ENCODE assay signal across 8 cellular contexts in the genomic region with DNA sequence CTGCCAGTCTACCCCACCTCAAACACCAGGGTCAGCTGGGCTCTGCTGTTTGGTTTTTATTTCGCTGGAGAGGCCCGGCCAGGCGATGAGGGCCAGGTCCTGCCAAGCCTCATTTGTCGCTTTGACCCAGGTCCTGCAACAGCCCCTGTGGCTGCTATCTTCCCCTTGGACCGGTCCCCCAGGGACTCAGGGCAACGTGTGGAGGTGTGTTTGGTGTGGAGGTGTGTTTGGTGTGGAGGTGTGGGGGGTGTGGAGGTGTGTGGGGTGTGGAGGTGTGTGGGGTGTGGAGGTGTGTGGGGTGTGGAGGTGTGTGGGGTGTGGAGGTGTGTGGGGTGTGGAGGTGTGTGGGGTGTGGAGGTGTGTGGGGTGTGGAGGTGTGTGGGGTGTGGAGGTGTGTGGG. TPM values are rescaled to one million over a fixed set of nuclear protein-coding genes. Genes with fewer than 3 reads are reported as not detected.
DNase-seq lines count a peak whose midpoint lies in the region; ATAC-seq and TF ChIP-seq lines count a peak whose summit lies in the region.
"Not testable (repeated sequence)": the region's sequence is repeated elsewhere in the genome, so short reads cannot be mapped to it uniquely, and the experiment has no call there.

No MANE protein-coding gene starts in this region.

- ATAC-seq in memory B cell (ENCODE audit: low read depth), result not testable (repeated sequence)

- H3K36me3 Mint-ChIP-seq in activated T-cell treated with anti-CD3 and anti-CD28 coated beads, Interleukin-2, amount 50 U/mL, for 24 hours (ENCODE audit: low read depth), result peaks cover 47% of the 10 kb centered on the region
- not testable (repeated sequence) for H3K36me3 Mint-ChIP-seq in brain; memory B cell; neural crest cell (ENCODE audit: low read depth); type B pancreatic cell

- intact Hi-C loops in esophagus muscularis mucosa (cut with DNase I), result not testable (repeated sequence)

- not testable (repeated sequence) for H3K27me3 ChIP-seq in esophagus muscularis mucosa; skeletal muscle tissue (ENCODE audit: control insufficient read depth in 3 of 3, insufficient read depth in 3 of 3, low read length in 3 of 3)

- H3K9me3 Mint-ChIP-seq in activated T-cell treated with anti-CD3 and anti-CD28 coated beads, Interleukin-2, amount 50 U/mL, for 24 hours; brain; memory B cell; neural crest cell; type B pancreatic cell: not testable (repeated sequence)

- TF ChIP-seq POLR2A in esophagus muscularis mucosa (IDR thresholded peaks at IDR 0.05; ENCODE audit: low read depth), result not testable (repeated sequence)

- not testable (repeated sequence) for H3K9me3 ChIP-seq in HEK293 (ENCODE audit: control insufficient read depth, insufficient read depth, low read depth, low read length); esophagus muscularis mucosa; skeletal muscle tissue (ENCODE audit: control insufficient read depth in 3 of 3, low read length in 3 of 3)

- peak overlapping the region; percentile 11 for H3K27ac Mint-ChIP-seq in activated T-cell treated with anti-CD3 and anti-CD28 coated beads, Interleukin-2, amount 50 U/mL, for 24 hours
- H3K27ac Mint-ChIP-seq in brain, result peak overlapping the region in 3 of 5 experiments; percentile 62 to 84 (median 81)
- not testable (repeated sequence) for H3K27ac Mint-ChIP-seq in memory B cell; neural crest cell (ENCODE audit: unreplicated experiment); type B pancreatic cell

- not testable (repeated sequence) for H3K4me3 ChIP-seq in HEK293 (ENCODE audit: low read depth, low read length); esophagus muscularis mucosa
- H3K4me3 ChIP-seq in skeletal muscle tissue (ENCODE audit: low read length in 3 of 3), result peak overlapping the region in 2 of 3 donors; percentile 12 to 52

- H3K4me1 ChIP-seq in HEK293 (ENCODE audit: control insufficient read depth, insufficient read depth, low read length), result not testable (repeated sequence)
- peaks cover 81 to 89% (median 88%) of the 10 kb centered on the region in 4 donors for H3K4me1 ChIP-seq in esophagus muscularis mucosa
- H3K4me1 ChIP-seq in skeletal muscle tissue (ENCODE audit: control insufficient read depth in 3 of 3, insufficient read depth in 3 of 3, low read length in 3 of 3), result peaks cover 66 to 84% (median 83%) of the 10 kb centered on the region in 3 donors

- POLR2A ChIA-PET in HEK293 (lab: Yijun Ruan, JAX), result not testable (repeated sequence)

- TF ChIP-seq EP300 in esophagus muscularis mucosa (IDR thresholded peaks at IDR 0.05), result not testable (repeated sequence)

- CTCF ChIA-PET in HEK293 (lab: Yijun Ruan, JAX), result not testable (repeated sequence)

- H3K9ac ChIP-seq in skeletal muscle tissue (ENCODE audit: low read depth in 1 of 3, low read length in 3 of 3), result peak overlapping the region in 2 of 3 donors; percentile 54 to 89

- H3K27ac ChIP-seq in HEK293 (ENCODE audit: extremely low read depth, low read depth, low read length), result not testable (repeated sequence)
- peak overlapping the region in 3 of 4 donors; percentile 90 to 95 (median 90) for H3K27ac ChIP-seq in esophagus muscularis mucosa (replicated peaks in 1 of 4)
- H3K27ac ChIP-seq in skeletal muscle tissue (ENCODE audit: low read depth, low read length), result peak overlapping the region; percentile 52

- DNase-seq in activated T-cell treated with anti-CD3 and anti-CD28 coated beads, Interleukin-2, amount 50 U/mL, for 24 hours; esophagus muscularis mucosa (ENCODE audit: extremely low spot score); memory B cell (ENCODE audit: low spot score in 2 of 2); neural crest cell (ENCODE audit: low read depth, low spot score); type B pancreatic cell (ENCODE audit: extremely low spot score, unreplicated experiment): not testable (repeated sequence)

- not testable (repeated sequence) for TF ChIP-seq CTCF in HEK293 (tag by site-specific recombination; IDR thresholded peaks at IDR 0.05); brain (conservative IDR thresholded peaks at IDR 0.05); esophagus muscularis mucosa (IDR thresholded peaks at IDR 0.05); neural crest cell (conservative IDR thresholded peaks at IDR 0.05); type B pancreatic cell (conservative IDR thresholded peaks at IDR 0.05)

- H3K4me3 Mint-ChIP-seq in activated T-cell treated with anti-CD3 and anti-CD28 coated beads, Interleukin-2, amount 50 U/mL, for 24 hours, result not testable (repeated sequence)
- H3K4me3 Mint-ChIP-seq in brain (peak overlapping the region; percentile 66 to 96 (median 70)), memory B cell (peak overlapping the region; percentile 41), neural crest cell (peak overlapping the region; percentile 94), type B pancreatic cell (peak overlapping the region; percentile 59)

- H3K36me3 ChIP-seq in HEK293 (ENCODE audit: control insufficient read depth in 2 of 2, insufficient read depth in 1 of 2, low read length in 2 of 2) (peaks cover 0 to 48% of the 10 kb centered on the region in 2 experiments; a peak in 1 of 3 replicates), esophagus muscularis mucosa (peaks cover 14 to 30% (median 22%) of the 10 kb centered on the region in 4 donors), skeletal muscle tissue (ENCODE audit: control insufficient read depth in 3 of 3, insufficient read depth in 3 of 3, low read length in 3 of 3) (peaks cover 15 to 20% (median 19%) of the 10 kb centered on the region in 3 donors)

- 53% methylated on average over 3 of the region's 6 CpGs for WGBS in esophagus muscularis mucosa

- H3K4me1 Mint-ChIP-seq in activated T-cell treated with anti-CD3 and anti-CD28 coated beads, Interleukin-2, amount 50 U/mL, for 24 hours (ENCODE audit: low read depth), result peaks cover 51% of the 10 kb centered on the region
- H3K4me1 Mint-ChIP-seq in brain (peaks cover 36% of the 10 kb centered on the region), memory B cell (peaks cover 25% of the 10 kb centered on the region), neural crest cell (peaks cover 27% of the 10 kb centered on the region), type B pancreatic cell (ENCODE audit: unreplicated experiment) (peaks cover 28% of the 10 kb centered on the region)

- not testable (repeated sequence) for H3K27me3 Mint-ChIP-seq in activated T-cell treated with anti-CD3 and anti-CD28 coated beads, Interleukin-2, amount 50 U/mL, for 24 hours; brain; memory B cell; neural crest cell (ENCODE audit: low read depth); type B pancreatic cell

TF ChIP-seq in HEK293, 187 proteins besides CTCF, POLR2A, EP300 and RAD21:
- peak; percentile 79 for TF ChIP-seq ZFHX2 (tag by site-specific recombination; conservative IDR thresholded peaks at IDR 0.05)
- TF ChIP-seq EGR2 (tag by site-specific recombination; IDR thresholded peaks at IDR 0.05; ENCODE audit: low read depth), result peak; percentile 78
TF ChIP-seq in HEK293: peak in this region for 2; not testable (repeated sequence) for 185.

RNA-seq across cellular contexts. Expression of gene PIAS4, which starts 3.9 kb away (rescaled TPM):
- 41.9 TPM for polyA plus RNA-seq in brain (ENCODE audit: insufficient read depth, low read depth, low replicate concordance)
- 10 to 100 TPM; 16.6 to 34.1 (median 24.8) TPM for total RNA-seq in esophagus muscularis mucosa
- 49.6 and 58.8 TPM in 2 replicates for total RNA-seq in neural crest cell
- total RNA-seq in skeletal muscle tissue, result 19.3 TPM
- 39.8 and 42.3 TPM in 2 replicates for total RNA-seq in type B pancreatic cell (ENCODE audit: low replicate concordance)

RNA-seq across cellular contexts. Expression of gene EEF2, which starts 26.2 kb away (rescaled TPM):
- polyA plus RNA-seq in brain (ENCODE audit: insufficient read depth, low read depth, low replicate concordance), result 3,920 TPM
- 1,000 to 10,000 TPM; 2,280 to 3,286 (median 2,635) TPM for total RNA-seq in esophagus muscularis mucosa
- total RNA-seq in neural crest cell, result 2,663 and 2,725 TPM in 2 replicates
- 4,276 TPM for total RNA-seq in skeletal muscle tissue
- 2,827 and 2,929 TPM in 2 replicates for total RNA-seq in type B pancreatic cell (ENCODE audit: low replicate concordance)

RNA-seq across cellular contexts. Expression of gene DAPK3, which starts 40.5 kb away (rescaled TPM):
- 83.8 TPM for polyA plus RNA-seq in brain (ENCODE audit: insufficient read depth, low read depth, low replicate concordance)
- 100 to 1,000 TPM; 140 to 226 (median 212) TPM for total RNA-seq in esophagus muscularis mucosa
- total RNA-seq in neural crest cell, result 61.8 and 63.1 TPM in 2 replicates
- total RNA-seq in skeletal muscle tissue, result 63.7 TPM
- total RNA-seq in type B pancreatic cell (ENCODE audit: low replicate concordance), result 83.5 and 93.0 TPM in 2 replicates

RNA-seq across cellular contexts. Expression of gene ZBTB7A, which starts 55.3 kb away (rescaled TPM):
- 17.0 TPM for polyA plus RNA-seq in brain (ENCODE audit: insufficient read depth, low read depth, low replicate concordance)
- 100 to 1,000 TPM in 2 of 4 donors, 10 to 100 TPM in 2; 71.9 to 137 (median 114) TPM for total RNA-seq in esophagus muscularis mucosa
- 15.2 and 15.7 TPM in 2 replicates for total RNA-seq in neural crest cell
- 4.2 TPM for total RNA-seq in skeletal muscle tissue
- 21.0 and 31.0 TPM in 2 replicates for total RNA-seq in type B pancreatic cell (ENCODE audit: low replicate concordance)
